ENCODE assay signal across 12 cellular contexts in the genomic region with DNA sequence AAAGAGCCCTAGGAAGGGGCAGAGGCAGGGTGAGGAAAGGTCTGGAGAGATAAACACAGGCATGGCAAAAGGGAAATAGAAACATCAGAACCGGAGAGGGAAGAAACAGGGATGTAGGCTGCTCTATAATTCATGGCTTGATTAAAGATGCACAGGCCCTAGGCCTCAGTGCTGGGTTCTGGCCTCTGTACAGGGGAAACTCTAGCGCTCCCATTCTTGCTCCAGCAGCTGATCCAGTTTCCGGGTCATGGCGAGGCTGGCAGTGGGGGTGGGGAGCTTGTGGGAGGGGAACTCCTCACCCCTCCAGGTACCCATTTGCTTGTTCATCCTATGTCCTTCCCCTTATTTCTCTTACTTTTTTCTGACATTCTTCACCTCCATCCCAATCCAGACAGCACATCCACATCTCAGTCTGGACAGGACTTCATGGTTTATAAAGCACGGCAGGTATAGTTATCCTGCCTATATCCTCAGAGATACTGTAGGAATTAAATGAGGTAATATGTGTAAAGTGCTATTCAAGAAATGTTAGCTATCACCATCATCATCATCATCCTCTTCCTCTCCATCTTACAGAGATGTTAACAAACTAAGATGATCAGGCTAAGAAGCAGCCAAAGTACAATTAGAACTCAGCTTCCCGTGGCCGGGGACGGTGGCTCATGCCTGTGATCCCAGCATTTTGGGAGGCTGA. TPM values are rescaled to one million over a fixed set of nuclear protein-coding genes. Genes with fewer than 3 reads are reported as not detected.
A peak's percentile ranks its signal among the peaks of the same experiment; 100 is the strongest.
DNase-seq lines count a peak whose midpoint lies in the region; ATAC-seq and TF ChIP-seq lines count a peak whose summit lies in the region.
"Had no signal": no experiment of that assay in that cellular context is flagged by ENCODE, and none has a peak within 500 bp of the region (broad histone marks: within the 10 kb centered on the region; RNA-seq: fewer than 3 reads in every experiment).

No MANE protein-coding gene starts in this region.

- DNase-seq in activated CD4-positive, alpha-beta T cell treated with anti-CD3 and anti-CD28 coated beads for 36 hours, result no peak
- DNase-seq in activated CD4-positive, alpha-beta T cell treated with anti-CD3 and anti-CD28 coated beads for 4 hours, result no peak
- DNase-seq in right atrium auricular region (ENCODE audit: low spot score), result no peak
- DNase-seq in thyroid gland, result peak in 1 of 2 donors; percentile 41
- no peak for DNase-seq in DMS53 (lab: John Stamatoyannopoulos, UW)
- DNase-seq in AG20443 (ENCODE audit: low spot score), result no peak
- DNase-seq: activated effector memory CD4-positive, alpha-beta T cell treated with anti-CD3 and anti-CD28 coated beads, Interleukin-2, amount 50 U/mL, for 16 hours; dermis blood vessel endothelial cell; Karpas-422 had no signal

- CTCF ChIA-PET in activated CD4-positive, alpha-beta T cell treated with anti-CD3 and anti-CD28 coated beads for 36 hours (lab: Charles Lee), result interaction anchor here (0.6 to 4.5 kb wide), 13 partner anchors 8 to 156 kb away, joined by 3 to 25 read pairs (median 4); partner anchors contain the start of gene COPZ1

- POLR2A ChIA-PET in activated CD4-positive, alpha-beta T cell treated with anti-CD3 and anti-CD28 coated beads for 36 hours (lab: Charles Lee), result interaction anchor here (0.6 kb wide), 1 partner anchor 82 kb away, joined by 3 read pairs; no protein-coding TSS in a partner anchor

- intact Hi-C loops in activated CD4-positive, alpha-beta T cell treated with anti-CD3 and anti-CD28 coated beads for 36 hours (cut with DNase I, micrococcal nuclease), result no loop called here
- intact Hi-C loops in thyroid gland (cut with DNase I), result no loop called here

- H3K4me3 Mint-ChIP-seq in activated CD4-positive, alpha-beta T cell treated with anti-CD3 and anti-CD28 coated beads for 36 hours, result no peak overlapping the region

- H3K36me3 Mint-ChIP-seq in activated CD4-positive, alpha-beta T cell treated with anti-CD3 and anti-CD28 coated beads for 36 hours (ENCODE audit: low read depth), result no peaks in the 10 kb centered on the region

- no peaks in the 10 kb centered on the region for H3K27me3 ChIP-seq in right atrium auricular region
- H3K27me3 ChIP-seq in thyroid gland, result no peaks in the 10 kb centered on the region

- TF ChIP-seq POLR2A in thyroid gland (IDR thresholded peaks at IDR 0.05), result no peak

- no peaks in the 10 kb centered on the region for H3K9me3 Mint-ChIP-seq in activated CD4-positive, alpha-beta T cell treated with anti-CD3 and anti-CD28 coated beads for 36 hours (ENCODE audit: low read depth)

- TF ChIP-seq CTCF in right atrium auricular region (IDR thresholded peaks at IDR 0.05) (no peak), thyroid gland (IDR thresholded peaks at IDR 0.05) (no peak)

- H3K9me3 ChIP-seq in right atrium auricular region, result no peaks in the 10 kb centered on the region
- no peaks in the 10 kb centered on the region for H3K9me3 ChIP-seq in thyroid gland

- peaks cover 31% of the 10 kb centered on the region for H3K4me1 Mint-ChIP-seq in activated CD4-positive, alpha-beta T cell treated with anti-CD3 and anti-CD28 coated beads for 36 hours

- H3K4me1 ChIP-seq in right atrium auricular region (peaks cover 0 to 83% of the 10 kb centered on the region in 2 donors), thyroid gland (peaks cover 25 to 70% of the 10 kb centered on the region in 2 donors)

- H3K27me3 Mint-ChIP-seq in activated CD4-positive, alpha-beta T cell treated with anti-CD3 and anti-CD28 coated beads for 36 hours, result peaks cover 2% of the 10 kb centered on the region

- WGBS in thyroid gland, 2 donors, result 66 to 68% methylated on average over 8 of the region's 8 CpGs

- ATAC-seq in activated CD4-positive, alpha-beta T cell treated with anti-CD3 and anti-CD28 coated beads for 36 hours, result no peak
- ATAC-seq in SK-N-SH treated with all-trans-retinoic acid at 6 μM for 48 hours (0 out of 3 replicates have a peak, but pooled peaks have one; percentile 1), GM21717 (IDR thresholded peaks at IDR 0.05; ENCODE audit: unreplicated experiment) (no peak)
- ATAC-seq: activated CD4-positive, CD25-positive, alpha-beta regulatory T cell treated with anti-CD3 and anti-CD28 coated beads, Interleukin-2, amount 50 U/mL, for 24 hours had no signal

- no peak overlapping the region for H3K4me3 ChIP-seq in right atrium auricular region
- H3K4me3 ChIP-seq in thyroid gland (replicated peaks in 1 of 3), result no peak overlapping the region

- H3K27ac ChIP-seq in right atrium auricular region, result peak overlapping the region; percentile 73 to 92
- H3K27ac ChIP-seq in thyroid gland, result peak overlapping the region in 2 of 3 donors; percentile 24 to 47

- peak overlapping the region; percentile 3 for H3K27ac Mint-ChIP-seq in activated CD4-positive, alpha-beta T cell treated with anti-CD3 and anti-CD28 coated beads for 36 hours

- H3K36me3 ChIP-seq in right atrium auricular region, result no peaks in the 10 kb centered on the region
- H3K36me3 ChIP-seq in thyroid gland, result peaks cover 8 to 18% of the 10 kb centered on the region in 2 donors

TF ChIP-seq in SK-N-SH treated with all-trans-retinoic acid at 6 μM for 48 hours, 23 proteins besides CTCF, POLR2A, EP300 and RAD21:
- TF ChIP-seq, protein P1, sequence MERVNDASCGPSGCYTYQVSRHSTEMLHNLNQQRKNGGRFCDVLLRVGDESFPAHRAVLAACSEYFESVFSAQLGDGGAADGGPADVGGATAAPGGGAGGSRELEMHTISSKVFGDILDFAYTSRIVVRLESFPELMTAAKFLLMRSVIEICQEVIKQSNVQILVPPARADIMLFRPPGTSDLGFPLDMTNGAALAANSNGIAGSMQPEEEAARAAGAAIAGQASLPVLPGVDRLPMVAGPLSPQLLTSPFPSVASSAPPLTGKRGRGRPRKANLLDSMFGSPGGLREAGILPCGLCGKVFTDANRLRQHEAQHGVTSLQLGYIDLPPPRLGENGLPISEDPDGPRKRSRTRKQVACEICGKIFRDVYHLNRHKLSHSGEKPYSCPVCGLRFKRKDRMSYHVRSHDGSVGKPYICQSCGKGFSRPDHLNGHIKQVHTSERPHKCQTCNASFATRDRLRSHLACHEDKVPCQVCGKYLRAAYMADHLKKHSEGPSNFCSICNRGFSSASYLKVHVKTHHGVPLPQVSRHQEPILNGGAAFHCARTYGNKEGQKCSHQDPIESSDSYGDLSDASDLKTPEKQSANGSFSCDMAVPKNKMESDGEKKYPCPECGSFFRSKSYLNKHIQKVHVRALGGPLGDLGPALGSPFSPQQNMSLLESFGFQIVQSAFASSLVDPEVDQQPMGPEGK (CRISPR knock-in tag; IDR thresholded peaks at IDR 0.05; ENCODE audit: borderline replicate concordance), result no peak

RNA-seq across cellular contexts. Expression of gene GPR84, which starts 8.0 kb away (rescaled TPM):
- 1 to 10 TPM in 1 of 2 experiments, under 1 TPM in 1; 0.98 to 1.7 TPM for total RNA-seq in activated CD4-positive, alpha-beta T cell treated with anti-CD3 and anti-CD28 coated beads for 36 hours
- total RNA-seq in right atrium auricular region (under 1 TPM in 1 of 2 donors, not detected in 1; 0.43 TPM), thyroid gland (under 1 TPM in 2 of 4 donors, not detected in 2; 0.39 to 0.40 TPM)

RNA-seq across cellular contexts. Expression of gene ZNF385A, which starts 12.3 kb away (rescaled TPM):
- total RNA-seq in activated CD4-positive, alpha-beta T cell treated with anti-CD3 and anti-CD28 coated beads for 36 hours, result under 1 TPM; 0.73 to 0.74 TPM
- total RNA-seq in right atrium auricular region (10 to 100 TPM in 1 of 2 donors, 1 to 10 TPM in 1; 6.7 to 12.7 TPM), thyroid gland (10 to 100 TPM; 24.2 to 38.9 (median 29.3) TPM)

RNA-seq across cellular contexts. Expression of gene ITGA5, which starts 46.8 kb away (rescaled TPM):
- 10 to 100 TPM; 38.6 to 58.0 TPM for total RNA-seq in activated CD4-positive, alpha-beta T cell treated with anti-CD3 and anti-CD28 coated beads for 36 hours
- total RNA-seq in right atrium auricular region (100 to 1,000 TPM in 1 of 2 donors, 10 to 100 TPM in 1; 80.5 to 144 TPM), thyroid gland (10 to 100 TPM; 40.3 to 64.5 (median 51.6) TPM)

RNA-seq across cellular contexts. Expression of gene COPZ1, which starts 47.3 kb away (rescaled TPM):
- 10 to 100 TPM; 95.2 to 98.7 TPM for total RNA-seq in activated CD4-positive, alpha-beta T cell treated with anti-CD3 and anti-CD28 coated beads for 36 hours
- total RNA-seq in right atrium auricular region, result 100 to 1,000 TPM in 1 of 2 donors, 10 to 100 TPM in 1; 79.2 to 154 TPM
- 100 to 1,000 TPM; 181 to 284 (median 236) TPM for total RNA-seq in thyroid gland

Comparison
In these comparisons a context has a peak if more than half of its experiments do, and no peak if none do; other contexts are left out.
1. RNA of gene ZNF385A, which starts 12.3 kb away (total RNA-seq): 24.2 to 38.9 TPM in thyroid gland and 6.7 to 12.7 TPM in right atrium auricular region; 0.73 to 0.74 TPM in activated CD4-positive, alpha-beta T cell treated with anti-CD3 and anti-CD28 coated beads for 36 hours; every median in the first group is over 4 times any median in the second.